In the genomic region with DNA sequence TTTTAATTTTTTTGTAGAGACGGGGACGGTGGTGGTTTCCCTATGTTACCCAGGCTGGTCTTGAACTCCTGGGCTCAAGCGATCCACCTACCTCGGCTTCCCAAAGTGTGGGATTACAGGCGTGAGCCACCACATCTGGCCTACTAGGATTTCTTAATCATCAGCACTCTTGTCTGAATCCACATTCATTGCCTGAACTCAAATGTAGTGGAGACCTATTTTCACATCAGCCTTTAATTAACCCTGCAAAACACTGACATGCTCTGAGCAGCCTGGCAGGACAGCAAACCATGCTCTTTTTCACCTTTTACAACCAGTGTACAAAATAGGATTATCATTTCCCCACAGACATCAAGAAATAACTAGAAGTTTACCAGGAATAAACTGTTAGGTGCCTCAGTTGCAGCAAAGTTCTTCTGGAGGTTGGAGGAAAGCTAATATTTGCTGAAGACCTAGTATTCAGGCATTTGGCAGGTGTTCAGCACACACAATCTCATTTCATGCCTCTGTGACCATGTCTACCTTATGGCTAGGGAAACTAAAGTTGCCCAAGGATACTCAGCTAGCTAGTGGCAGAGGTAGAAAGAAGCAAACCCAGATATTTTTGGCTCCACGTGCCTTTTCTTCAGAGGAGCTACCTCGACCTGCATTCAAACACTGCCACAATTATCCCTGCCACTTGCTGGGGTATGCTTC, we compare ENCODE assay signal across 12 cellular contexts. TPM values are rescaled to one million over a fixed set of nuclear protein-coding genes. Genes with fewer than 3 reads are reported as not detected.
DNase-seq lines count a peak whose midpoint lies in the region; ATAC-seq, FAIRE-seq and TF ChIP-seq lines count a peak whose summit lies in the region.
"Had no signal": no experiment of that assay in that cellular context is flagged by ENCODE, and none has a peak within 500 bp of the region (broad histone marks: within the 10 kb centered on the region; RNA-seq: fewer than 3 reads in every experiment).

No MANE protein-coding gene starts in this region.

- CTCF ChIA-PET in K562 (lab: Yijun Ruan, JAX; ENCODE audit: low intra/inter-chr PET ratio) = no interaction called here

- no peak for TF ChIP-seq CTCF in K562 (IDR thresholded peaks at IDR 0.05 in 2 of 3, conservative IDR thresholded peaks at IDR 0.05 in 1 of 3; ENCODE audit: insufficient read depth in 2 of 3, low read depth in 1 of 3, low read length in 3 of 3)
- TF ChIP-seq CTCF in prostate gland (IDR thresholded peaks at IDR 0.05) = no peak
- TF ChIP-seq CTCF in testis (IDR thresholded peaks at IDR 0.05) = no peak

- peak overlapping the region; percentile 4; the same call in 1 of the 2 replicates for H2AFZ ChIP-seq in K562 (ENCODE audit: low read depth, low read length)

- POLR2A ChIA-PET in K562 (lab: Yijun Ruan, JAX) = interaction anchor here (0.9 to 1.1 kb wide), 2 partner anchors 9 to 33 kb away, joined by 3 read pairs; no protein-coding TSS in a partner anchor

- no peaks in the 10 kb centered on the region; a peak in 1 of 5 replicates for H3K4me1 ChIP-seq in K562 (replicated peaks in 1 of 2; ENCODE audit: control insufficient read depth in 2 of 2, insufficient read depth in 2 of 2, low read length in 2 of 2)
- H3K4me1 ChIP-seq in prostate gland (replicated peaks) = no peaks in the 10 kb centered on the region
- no peaks in the 10 kb centered on the region for H3K4me1 ChIP-seq in testis
- H3K4me1 ChIP-seq: BE2C had no signal

- H3K27me3 ChIP-seq in K562 (ENCODE audit: control insufficient read depth in 2 of 2, insufficient read depth in 2 of 2, low read length in 2 of 2) (no peaks in the 10 kb centered on the region), prostate gland (replicated peaks; ENCODE audit: insufficient read depth) (no peaks in the 10 kb centered on the region), testis (no peaks in the 10 kb centered on the region)
- H3K27me3 ChIP-seq: BE2C had no signal

- TF ChIP-seq RAD21 in K562 (CRISPR knock-in tag; conservative IDR thresholded peaks at IDR 0.05 in 1 of 2, IDR thresholded peaks at IDR 0.05 in 1 of 2) = no peak

- H3K27ac ChIP-seq in K562 (ENCODE audit: extremely low read depth, low read depth, low read length) (no peak overlapping the region), prostate gland (no peak overlapping the region), testis (no peak overlapping the region)
- H3K27ac ChIP-seq: thoracic aorta had no signal

- TF ChIP-seq EP300 in K562 (IDR thresholded peaks at IDR 0.05; ENCODE audit: low read length) = no peak

- DNase-seq in G401 (ENCODE audit: low spot score) (peak; percentile 26), NCI-H1694 (lab: John Stamatoyannopoulos, UW) (peak; percentile 47), K562 (ENCODE audit: extremely low read depth in 1 of 4, low spot score in 3 of 4) (no peak), prostate gland (ENCODE audit: low spot score) (peak; percentile 18), testis (no peak)
- DNase-seq: BE2C; left colon; stimulated activated CD4-positive, alpha-beta T cell treated with anti-CD3 and anti-CD28 coated beads, Interleukin-4, amount 100 ng/mL, for 1 hour; T-cell had no signal

- FAIRE-seq in K562 (lab: Jason Lieb, UNC) = no peak

- ATAC-seq in K562 = no peak
- ATAC-seq in HG03135 (IDR thresholded peaks at IDR 0.05; ENCODE audit: unreplicated experiment) = no peak
- ATAC-seq in HG03139 (IDR thresholded peaks at IDR 0.05; ENCODE audit: unreplicated experiment) = no peak
- ATAC-seq: left colon, T-cell had no signal

- H3K9ac ChIP-seq in K562 (ENCODE audit: insufficient read depth in 1 of 2, low read depth in 2 of 2, low read length in 2 of 2) = no peak overlapping the region

- H3K9me1 ChIP-seq in K562 (ENCODE audit: control insufficient read depth, insufficient read depth, low read length) = no peaks in the 10 kb centered on the region

- no peaks in the 10 kb centered on the region for H4K20me1 ChIP-seq in K562 (replicated peaks; ENCODE audit: control insufficient read depth, insufficient read depth, low read length)

- 61% methylated on average over 7 of the region's 7 CpGs for WGBS in K562 (ENCODE audit: insufficient coverage, low coverage, missing lambda C conversion rate)
- WGBS in prostate gland = 82% methylated on average over 7 of the region's 7 CpGs
- 79 to 88% methylated on average over 7 of the region's 7 CpGs for WGBS in testis, 2 donors

- H3K36me3 ChIP-seq in K562 (ENCODE audit: control insufficient read depth, insufficient read depth, low read length) (no peaks in the 10 kb centered on the region), prostate gland (no peaks in the 10 kb centered on the region), testis (ENCODE audit: low read depth, missing control alignments) (no peaks in the 10 kb centered on the region)
- H3K36me3 ChIP-seq: BE2C, thoracic aorta had no signal

- H3K79me2 ChIP-seq in K562 (ENCODE audit: control insufficient read depth, insufficient read depth, low read length) = no peaks in the 10 kb centered on the region

- in situ Hi-C loops in G401 (cut with HindIII; ENCODE audit: low sequenced_read_pairs) = no loop called here
- in situ Hi-C loops in K562 (cut with MboI) = loop anchor here (10.0 kb wide), 1 partner anchor 728 kb away; the partner anchor contains the start of gene NFKBIA

- no peaks in the 10 kb centered on the region for H3K9me3 ChIP-seq in K562 (replicated peaks; ENCODE audit: control insufficient read depth, insufficient read depth, low read depth, low read length)
- no peaks in the 10 kb centered on the region for H3K9me3 ChIP-seq in prostate gland
- H3K9me3 ChIP-seq in testis = no peaks in the 10 kb centered on the region
- H3K9me3 ChIP-seq: BE2C, thoracic aorta had no signal

- intact Hi-C loops in K562 (cut with micrococcal nuclease) (no loop called here), prostate gland (cut with DNase I) (no loop called here), testis (cut with DNase I; ENCODE audit: low total_unique reads) (no loop called here)

- no peak overlapping the region for H3K4me3 ChIP-seq in K562
- H3K4me3 ChIP-seq in prostate gland = no peak overlapping the region
- H3K4me3 ChIP-seq in testis = no peak overlapping the region
- H3K4me3 ChIP-seq: thoracic aorta had no signal

- no TSS peak for BruUV-seq in K562 (replicated peaks; lab: Mats Ljungman, UMichigan)

- H3K4me2 ChIP-seq in K562 (ENCODE audit: insufficient read depth, low read length) = no peak overlapping the region

- TF ChIP-seq POLR2A in K562 (conservative IDR thresholded peaks at IDR 0.05) (no peak), prostate gland (IDR thresholded peaks at IDR 0.05) (no peak), testis (IDR thresholded peaks at IDR 0.05) (no peak)

TF ChIP-seq in K562, 482 proteins besides CTCF, POLR2A, EP300 and RAD21 (continues in another document):
- TF ChIP-seq MED1 (CRISPR knock-in tag; IDR thresholded peaks at IDR 0.05; ENCODE audit: borderline replicate concordance) (no peak), STAG1 (CRISPR knock-in tag; IDR thresholded peaks at IDR 0.05; ENCODE audit: borderline replicate concordance) (no peak)

RNA-seq across cellular contexts. Expression of gene CFL2, which starts 37.7 kb away (rescaled TPM):
- total RNA-seq in G401 (2014; rRNA removed; shearing (Covaris generic)) = 50.6 and 61.0 TPM in 2 replicates
- total RNA-seq in K562 (2011; cell fraction: chromatin; rRNA removed; ENCODE audit: low replicate concordance) = 4.9 and 13.4 TPM in 2 replicates
- 1.2 and 1.3 TPM in 2 replicates for total RNA-seq in K562 (2011; cell fraction: nucleolus; rRNA removed)
- 6.7 and 17.6 TPM in 2 replicates for total RNA-seq in K562 (2011; cell fraction: nucleoplasm; rRNA removed)
- 2.0 and 5.0 TPM in 2 replicates for total RNA-seq in K562 (2014; rRNA removed)
- total RNA-seq in K562 (2014; rRNA removed; fragmentation: Illumina TruSeq; extraction: Trizol) = 4.0 and 5.0 TPM in 2 replicates
- 4.2 and 4.6 TPM in 2 replicates for total RNA-seq in K562 (2015; rRNA removed; fragmentation: Illumina TruSeq; extraction: Trizol)
- total RNA-seq in K562 (2021) = 6.5 TPM in 2 replicates
- polyA plus RNA-seq in K562 (2011; rRNA removed) = 4.4 and 5.1 TPM in 2 replicates
- polyA plus RNA-seq in K562 (2011; cell fraction: cytosol; rRNA removed) = 1.3 and 2.9 TPM in 2 replicates
- polyA plus RNA-seq in K562 (2011; cell fraction: nucleus; rRNA removed) = 3.8 and 6.6 TPM in 2 replicates
- 5.9 and 7.4 TPM in 2 replicates for polyA plus RNA-seq in K562 (2012)
- 7.1 and 12.7 TPM in 2 replicates for polyA plus RNA-seq in K562 (2014; fragmentation: Illumina TruSeq; extraction: Trizol)
- polyA plus RNA-seq in K562 (2014; fragmentation: Nextera tagmentation; extraction: Ambion mirVana) = 1 to 10 TPM; 5.8 to 5.9 TPM
- 3.2 and 8.1 TPM in 2 replicates for polyA plus RNA-seq in K562 (2014; rRNA removed)
- 9.3 and 10.7 TPM in 2 replicates for polyA minus RNA-seq in K562 (2011; rRNA and poly(A)+ RNA removed)
- 2.5 and 3.2 TPM in 2 replicates for polyA minus RNA-seq in K562 (2011; cell fraction: cytosol; rRNA and poly(A)+ RNA removed)
- polyA minus RNA-seq in K562 (2011; cell fraction: nucleus; rRNA and poly(A)+ RNA removed) = 1.8 and 5.9 TPM in 2 replicates
- total RNA-seq in prostate gland = 10 to 100 TPM; 46.3 to 79.2 TPM
- 10 to 100 TPM; 66.8 to 67.7 TPM for total RNA-seq in testis
- polyA plus RNA-seq in testis (ENCODE audit: insufficient read depth, low read depth, low replicate concordance) = 92.4 TPM

RNA-seq across cellular contexts. Expression of gene SNX6, which starts 46.7 kb away (rescaled TPM):
- 81.6 and 113 TPM in 2 replicates for total RNA-seq in G401 (2014; rRNA removed; shearing (Covaris generic))
- total RNA-seq in K562 (2011; cell fraction: chromatin; rRNA removed; ENCODE audit: low replicate concordance) = 18.4 and 51.3 TPM in 2 replicates
- total RNA-seq in K562 (2011; cell fraction: nucleolus; rRNA removed) = 9.7 and 14.7 TPM in 2 replicates
- 17.7 and 18.1 TPM in 2 replicates for total RNA-seq in K562 (2011; cell fraction: nucleoplasm; rRNA removed)
- 29.1 and 34.6 TPM in 2 replicates for total RNA-seq in K562 (2014; rRNA removed)
- 85.3 and 103 TPM in 2 replicates for total RNA-seq in K562 (2014; rRNA removed; fragmentation: Illumina TruSeq; extraction: Trizol)
- 57.5 and 61.2 TPM in 2 replicates for total RNA-seq in K562 (2015; rRNA removed; fragmentation: Illumina TruSeq; extraction: Trizol)
- total RNA-seq in K562 (2021) = 44.0 and 49.8 TPM in 2 replicates
- 37.1 and 47.5 TPM in 2 replicates for polyA plus RNA-seq in K562 (2011; rRNA removed)
- 12.1 and 41.8 TPM in 2 replicates for polyA plus RNA-seq in K562 (2011; cell fraction: cytosol; rRNA removed)
- 8.4 and 14.9 TPM in 2 replicates for polyA plus RNA-seq in K562 (2011; cell fraction: nucleus; rRNA removed)
- polyA plus RNA-seq in K562 (2012) = 41.5 and 54.0 TPM in 2 replicates
- 74.8 and 85.5 TPM in 2 replicates for polyA plus RNA-seq in K562 (2014; fragmentation: Illumina TruSeq; extraction: Trizol)
- 100 to 1,000 TPM; 110 to 111 TPM for polyA plus RNA-seq in K562 (2014; fragmentation: Nextera tagmentation; extraction: Ambion mirVana)
- polyA plus RNA-seq in K562 (2014; rRNA removed) = 41.3 and 44.5 TPM in 2 replicates
- polyA minus RNA-seq in K562 (2011; rRNA and poly(A)+ RNA removed) = 46.2 and 55.6 TPM in 2 replicates
- 10.2 and 12.2 TPM in 2 replicates for polyA minus RNA-seq in K562 (2011; cell fraction: cytosol; rRNA and poly(A)+ RNA removed)
- 7.3 and 14.6 TPM in 2 replicates for polyA minus RNA-seq in K562 (2011; cell fraction: nucleus; rRNA and poly(A)+ RNA removed)
- 100 to 1,000 TPM; 116 to 128 TPM for total RNA-seq in prostate gland
- 100 to 1,000 TPM; 105 to 123 TPM for total RNA-seq in testis
- polyA plus RNA-seq in testis (ENCODE audit: insufficient read depth, low read depth, low replicate concordance) = 74.8 TPM

Comparison
In these comparisons a context has a peak if more than half of its experiments do, and no peak if none do; other contexts are left out.
1. DNase-seq: peak in G401 (single experiment), NCI-H1694 (single experiment) and prostate gland (single experiment); none in K562 (0 of 4) and testis (single experiment).